ENCODE assay signal across 22 cellular contexts in genomic region chr11:65822760-65823528, GRCh38. TPM values are rescaled to one million over a fixed set of nuclear protein-coding genes. Genes with fewer than 3 reads are reported as not detected.
"Had no signal": no experiment of that assay in that cellular context is flagged by ENCODE, and none has a peak within 500 bp of the region (broad histone marks: within the 10 kb centered on the region; RNA-seq: fewer than 3 reads in every experiment).

No MANE protein-coding gene starts in this region.

- H3K4me1 Mint-ChIP-seq: central memory CD8-positive, alpha-beta T cell; immature natural killer cell had no signal

- DNase-seq: activated B cell treated with CpG ODN at 0.5 μM for 24 hours; activated CD4-positive, alpha-beta T cell treated with anti-CD3 and anti-CD28 coated beads, Interleukin-2, amount 10 ng/mL, durations not matched to agents 7 days and 5 days; activated CD8-positive, alpha-beta memory T cell treated with anti-CD3 and anti-CD28 coated beads for 24 hours; activated naive CD8-positive, alpha-beta T cell treated with anti-CD3 and anti-CD28 coated beads for 36 hours; brain microvascular endothelial cell; dermis blood vessel endothelial cell; gastrocnemius medialis; heart left ventricle; immature natural killer cell; naive thymus-derived CD4-positive, alpha-beta T cell; stimulated activated CD4-positive, alpha-beta T cell treated with anti-CD3 and anti-CD28 coated beads, Interleukin-4, amount 100 ng/mL, for 4 hours; stimulated activated CD8-positive, alpha-beta memory T cell treated with anti-CD3 and anti-CD28 coated beads, Interleukin-4, amount 100 ng/mL, for 48 hours; stimulated activated naive CD8-positive, alpha-beta T cell treated with anti-CD3 and anti-CD28 coated beads, Interleukin-15, Interleukin-2, amounts not matched to agents 100 U/mL and 50 U/mL, for 24 hours; T-helper 2 cell had no signal

- H3K36me3 Mint-ChIP-seq: activated naive CD8-positive, alpha-beta T cell treated with anti-CD3 and anti-CD28 coated beads for 36 hours; immature natural killer cell; mesothelial cell of epicardium; naive thymus-derived CD4-positive, alpha-beta T cell; type B pancreatic cell had no signal

- H3K4me1 ChIP-seq: gastrocnemius medialis, suprapubic skin had no signal

- H3K27ac ChIP-seq: brain microvascular endothelial cell, gastrocnemius medialis, heart left ventricle, neutrophil, skin epidermis, suprapubic skin had no signal

- H3K9me3 Mint-ChIP-seq: activated B cell treated with CpG ODN at 0.5 μM for 24 hours; activated CD4-positive, alpha-beta T cell treated with anti-CD3 and anti-CD28 coated beads, Interleukin-2, amount 10 ng/mL, durations not matched to agents 7 days and 5 days; activated naive CD8-positive, alpha-beta T cell treated with anti-CD3 and anti-CD28 coated beads for 36 hours; activated T-helper 1 cell treated with anti-CD3 and anti-CD28 coated beads, Interleukin-12 subunit alpha, Interleukin-12 subunit beta, Interleukin-2, Interleukin-4 antibody, amounts not matched to agents 30 ng/mL and 10 ng/mL and 1 ng/mL, durations not matched to agents 14 hours and 24 hours and 36 hours; central memory CD8-positive, alpha-beta T cell; immature natural killer cell; mesothelial cell of epicardium; naive thymus-derived CD4-positive, alpha-beta T cell; type B pancreatic cell had no signal

- H3K27me3 Mint-ChIP-seq: activated B cell treated with CpG ODN at 0.5 μM for 24 hours; activated CD4-positive, alpha-beta T cell treated with anti-CD3 and anti-CD28 coated beads, Interleukin-2, amount 10 ng/mL, durations not matched to agents 7 days and 5 days; activated naive CD8-positive, alpha-beta T cell treated with anti-CD3 and anti-CD28 coated beads for 36 hours; central memory CD8-positive, alpha-beta T cell; type B pancreatic cell had no signal

- H3K9me3 ChIP-seq: gastrocnemius medialis, heart left ventricle, neutrophil, suprapubic skin had no signal

- H3K36me3 ChIP-seq: brain microvascular endothelial cell, gastrocnemius medialis, heart left ventricle, neutrophil, suprapubic skin had no signal

- H3K27ac Mint-ChIP-seq: activated B cell treated with CpG ODN at 0.5 μM for 24 hours; activated naive CD8-positive, alpha-beta T cell treated with anti-CD3 and anti-CD28 coated beads for 36 hours; activated T-helper 1 cell treated with anti-CD3 and anti-CD28 coated beads, Interleukin-12 subunit alpha, Interleukin-12 subunit beta, Interleukin-2, Interleukin-4 antibody, amounts not matched to agents 30 ng/mL and 10 ng/mL and 1 ng/mL, durations not matched to agents 14 hours and 24 hours and 36 hours; mesothelial cell of epicardium; naive thymus-derived CD4-positive, alpha-beta T cell; type B pancreatic cell had no signal

- ATAC-seq: gastrocnemius medialis; heart left ventricle; naive thymus-derived CD4-positive, alpha-beta T cell; stimulated activated naive CD8-positive, alpha-beta T cell treated with anti-CD3 and anti-CD28 coated beads, Interleukin-15, Interleukin-2, amounts not matched to agents 100 U/mL and 50 U/mL, for 24 hours had no signal

- H3K4me3 Mint-ChIP-seq: activated B cell treated with CpG ODN at 0.5 μM for 24 hours; activated CD4-positive, alpha-beta T cell treated with anti-CD3 and anti-CD28 coated beads, Interleukin-2, amount 10 ng/mL, durations not matched to agents 7 days and 5 days; activated naive CD8-positive, alpha-beta T cell treated with anti-CD3 and anti-CD28 coated beads for 36 hours; activated T-helper 1 cell treated with anti-CD3 and anti-CD28 coated beads, Interleukin-12 subunit alpha, Interleukin-12 subunit beta, Interleukin-2, Interleukin-4 antibody, amounts not matched to agents 30 ng/mL and 10 ng/mL and 1 ng/mL, durations not matched to agents 14 hours and 24 hours and 36 hours; central memory CD8-positive, alpha-beta T cell; immature natural killer cell; mesothelial cell of epicardium; naive thymus-derived CD4-positive, alpha-beta T cell; type B pancreatic cell had no signal

- H3K4me3 ChIP-seq: gastrocnemius medialis, heart left ventricle, lung, skin epidermis, suprapubic skin had no signal

- H3K27me3 ChIP-seq: brain microvascular endothelial cell, gastrocnemius medialis, heart left ventricle, neutrophil, suprapubic skin had no signal

RNA-seq across cellular contexts. Expression of gene OVOL1, which starts 36.1 kb away (rescaled TPM):
- total RNA-seq: activated CD4-positive, alpha-beta T cell treated with anti-CD3 and anti-CD28 coated beads, Interleukin-2, amount 10 ng/mL, durations not matched to agents 7 days and 5 days; dermis blood vessel endothelial cell; heart left ventricle; naive thymus-derived CD4-positive, alpha-beta T cell had no signal
- polyA plus RNA-seq: heart left ventricle; immature natural killer cell; naive thymus-derived CD4-positive, alpha-beta T cell had no signal
